1 cellular context compared by ENCODE assay signal in genomic region chr6:109393157-109393556, GRCh38. TPM values are rescaled to one million over a fixed set of nuclear protein-coding genes. Genes with fewer than 3 reads are reported as not detected.
"Had no signal": no experiment of that assay in that cellular context is flagged by ENCODE, and none has a peak within 500 bp of the region (broad histone marks: within the 10 kb centered on the region; RNA-seq: fewer than 3 reads in every experiment).

No MANE protein-coding gene starts in this region.

RNA-seq across cellular contexts. Expression of gene PPIL6, which starts 47.3 kb away (rescaled TPM):
- total RNA-seq: activated naive CD4-positive, alpha-beta T cell treated with anti-CD3 and anti-CD28 coated beads, Interleukin-2, amount 50 U/mL, for 72 hours had no signal
